Comparison of ENCODE assay signal across 8 cellular contexts in genomic region chr16:30335028-30335597, GRCh38. TPM values are rescaled to one million over a fixed set of nuclear protein-coding genes. Genes with fewer than 3 reads are reported as not detected.
DNase-seq lines count a peak whose midpoint lies in the region; ATAC-seq and TF ChIP-seq lines count a peak whose summit lies in the region.
"Not testable (repeated sequence)": the region's sequence is repeated elsewhere in the genome, so short reads cannot be mapped to it uniquely, and the experiment has no call there.

No MANE protein-coding gene starts in this region.

- peak; percentile 78 for ATAC-seq in HG03432 (IDR thresholded peaks at IDR 0.05; ENCODE audit: unreplicated experiment)

- not testable (repeated sequence) for TF ChIP-seq CTCF in chondrocyte (IDR thresholded peaks at IDR 0.05)

- H3K9me3 Mint-ChIP-seq in chondrocyte (ENCODE audit: low read depth) = not testable (repeated sequence)

- DNase-seq in AML-193 (lab: John Stamatoyannopoulos, UW) = peak; percentile 54 to 78
- peak; percentile 63 to 86 for DNase-seq in NCI-H524 (lab: John Stamatoyannopoulos, UW)
- DNase-seq in activated CD4-positive, alpha-beta T cell treated with anti-CD3 and anti-CD28 coated beads for 48 hours = peak; percentile 88
- not testable (repeated sequence) for DNase-seq in chondrocyte (ENCODE audit: low spot score)
- DNase-seq in kidney tubule cell (ENCODE audit: low spot score) = peak; percentile 85
- peak; percentile 61 to 64 for DNase-seq in stimulated activated CD4-positive, alpha-beta T cell treated with anti-CD3 and anti-CD28 coated beads, Interleukin-1b, Interleukin-23, amount 100 ng/mL, for 1 hour (ENCODE audit: low read depth in 2 of 2)

- peak overlapping the region; percentile 72 for H3K4me3 Mint-ChIP-seq in chondrocyte (ENCODE audit: unreplicated experiment)

- H3K36me3 Mint-ChIP-seq in chondrocyte (ENCODE audit: low read depth) = not testable (repeated sequence)

- peak overlapping the region; percentile 91 for H3K27ac Mint-ChIP-seq in chondrocyte (ENCODE audit: unreplicated experiment)

- peak; percentile 73 for TF ChIP-seq POLR2A in GM19193 (IDR thresholded peaks at IDR 0.05; ENCODE audit: extremely low read depth, insufficient read depth, insufficient read length)

- H3K4me1 Mint-ChIP-seq in chondrocyte (ENCODE audit: low read depth) = peaks cover 18% of the 10 kb centered on the region

- H3K27me3 Mint-ChIP-seq in chondrocyte (ENCODE audit: low read depth) = not testable (repeated sequence)

RNA-seq across cellular contexts. Expression of gene CD2BP2, which starts 20.0 kb away (rescaled TPM):
- 53.2 to 61.0 TPM (median 55.8 TPM) in 3 replicates for total RNA-seq in chondrocyte

RNA-seq across cellular contexts. Expression of gene TBC1D10B, which starts 35.2 kb away (rescaled TPM):
- 43.3 to 48.6 TPM (median 44.2 TPM) in 3 replicates for total RNA-seq in chondrocyte

RNA-seq across cellular contexts. Expression of gene MYL11, which starts 39.5 kb away (rescaled TPM):
- total RNA-seq in chondrocyte = 0.82 to 2.2 TPM (median 1.4 TPM) in 3 replicates

RNA-seq across cellular contexts. Expression of gene SEPTIN1, which starts 47.2 kb away (rescaled TPM):
- 0.85 to 1.7 TPM (median 1.3 TPM) in 3 replicates for total RNA-seq in chondrocyte
